8 cellular contexts compared by ENCODE assay signal in the genomic region with DNA sequence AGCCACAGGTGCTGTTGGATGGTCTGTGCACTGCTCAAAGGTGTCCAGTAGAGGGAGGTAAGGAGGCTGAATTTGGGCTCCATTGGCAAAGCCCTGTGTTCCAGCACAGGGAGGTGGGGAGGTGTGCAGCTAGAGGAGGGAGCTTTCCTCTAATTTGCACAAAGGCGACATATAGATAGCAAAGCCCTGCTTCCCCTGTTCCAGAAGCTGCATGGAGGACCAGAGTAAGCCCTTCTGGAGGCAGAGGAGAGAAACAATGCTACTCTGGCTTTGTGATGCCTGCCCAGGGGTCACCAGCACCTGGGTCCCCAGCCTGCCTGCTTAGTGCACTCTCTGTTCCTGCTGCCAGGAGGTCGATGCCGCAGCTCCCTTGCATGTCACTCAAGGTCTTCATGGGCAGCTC. TPM values are rescaled to one million over a fixed set of nuclear protein-coding genes. Genes with fewer than 3 reads are reported as not detected.
A peak's percentile ranks its signal among the peaks of the same experiment; 100 is the strongest.
DNase-seq lines count a peak whose midpoint lies in the region; ATAC-seq and TF ChIP-seq lines count a peak whose summit lies in the region.

No MANE protein-coding gene starts in this region.

- intact Hi-C loops in OCI-LY7 (cut with micrococcal nuclease; ENCODE audit: unreplicated experiment) = loop anchor here (1.0 kb wide), 2 partner anchors 48 to 56 kb away; no protein-coding TSS in a partner anchor

- H3K9me2 ChIP-seq in OCI-LY7 (ENCODE audit: insufficient read depth, low read length) = no peaks in the 10 kb centered on the region

- no TSS peak for BruUV-seq in OCI-LY7 (replicated peaks; lab: Mats Ljungman, UMichigan)

- CTCF ChIA-PET in OCI-LY7 (lab: Charles Lee; ENCODE audit: unreplicated experiment) = interaction anchor here (0.6 to 3.2 kb wide), 4 partner anchors 22 to 83 kb away, joined by 3 to 61 read pairs (median 4); no protein-coding TSS in a partner anchor

- POLR2A ChIA-PET in OCI-LY7 (lab: Charles Lee) = interaction anchor here (1.1 to 1.4 kb wide), 2 partner anchors 28 to 35 kb away, joined by 3 to 7 read pairs; no protein-coding TSS in a partner anchor

- H4K20me1 ChIP-seq in OCI-LY7 (ENCODE audit: insufficient read depth, low read length) = no peaks in the 10 kb centered on the region

- H3K4me1 ChIP-seq in OCI-LY7 (ENCODE audit: insufficient read depth, low read length, poor library complexity, severe bottlenecking) = peaks cover 9% of the 10 kb centered on the region

- H2AFZ ChIP-seq in OCI-LY7 (ENCODE audit: low read length) = no peak overlapping the region

- no peaks in the 10 kb centered on the region for H3K9me3 ChIP-seq in OCI-LY7 (ENCODE audit: low read length)

- H3K79me2 ChIP-seq in OCI-LY7 (ENCODE audit: insufficient read depth, low read depth, low read length) = no peaks in the 10 kb centered on the region

- no peak overlapping the region for H3K27ac ChIP-seq in OCI-LY7 (ENCODE audit: low read depth, low read length, poor library complexity, severe bottlenecking)

- no peak overlapping the region for H3K4me2 ChIP-seq in OCI-LY7 (ENCODE audit: low read length)

- no peaks in the 10 kb centered on the region for H3K36me3 ChIP-seq in OCI-LY7 (ENCODE audit: insufficient read depth, low read length)

- no peak overlapping the region for H3K4me3 ChIP-seq in OCI-LY7 (ENCODE audit: low read depth, low read length, poor library complexity, severe bottlenecking)

- TF ChIP-seq CTCF in OCI-LY7 (conservative IDR thresholded peaks at IDR 0.05; ENCODE audit: low read length) = peak; percentile 86

- peak; percentile 74 for ATAC-seq in HG03139 (IDR thresholded peaks at IDR 0.05; ENCODE audit: unreplicated experiment)

- DNase-seq in NCI-H1436 (lab: John Stamatoyannopoulos, UW) = peak; percentile 18
- no peak for DNase-seq in NCI-H1436 treated with DMSO at 0.1 percent for 48 hours (lab: John Stamatoyannopoulos, UW)
- peak; percentile 74 for DNase-seq in GM19240 (ENCODE audit: insufficient read length, low spot score)
- DNase-seq in OCI-LY7 (ENCODE audit: low spot score) = peak; percentile 76
- peak; percentile 68 for DNase-seq in cerebellum (ENCODE audit: low spot score)
- DNase-seq in midbrain (lab: John Stamatoyannopoulos, UW) = peak; percentile 21
- DNase-seq in NCI-H524 treated with DMSO at 0.1 percent for 48 hours (lab: John Stamatoyannopoulos, UW) = no peak

RNA-seq across cellular contexts. Expression of gene ARHGAP22, which starts 3.4 kb away (rescaled TPM):
- 0.08 and 0.19 TPM in 2 replicates for total RNA-seq in OCI-LY7 (2014; rRNA removed; shearing (Covaris generic))
- total RNA-seq in OCI-LY7 (2022) (0.41 and 0.46 TPM in 2 replicates), cerebellum (7.7 TPM)

Comparison
In these comparisons a context has a peak if more than half of its experiments do, and no peak if none do; other contexts are left out.
1. DNase-seq: peak in NCI-H1436 (single experiment), GM19240 (single experiment), OCI-LY7 (single experiment), cerebellum (single experiment) and midbrain (single experiment); none in NCI-H1436 treated with DMSO at 0.1 percent for 48 hours (single experiment) and NCI-H524 treated with DMSO at 0.1 percent for 48 hours (single experiment).